ENCODE assay signal across 8 cellular contexts in genomic region chr16:1613728-1614225, GRCh38.
DNase-seq lines count a peak whose midpoint lies in the region; ATAC-seq and TF ChIP-seq lines count a peak whose summit lies in the region.

No MANE protein-coding gene starts in this region.

- H4K20me1 ChIP-seq in MM.1S (ENCODE audit: insufficient read depth, low read length): no peaks in the 10 kb centered on the region

- no peak for ATAC-seq in HG03571 (IDR thresholded peaks at IDR 0.05; ENCODE audit: unreplicated experiment)
- ATAC-seq in GM21529 (IDR thresholded peaks at IDR 0.05; ENCODE audit: unreplicated experiment): no peak

- no peak overlapping the region for H3K27ac ChIP-seq in MM.1S (ENCODE audit: low read length)

- H3K36me3 ChIP-seq in MM.1S (replicated peaks; ENCODE audit: insufficient read depth, low read length) (0 out of 2 replicates have a peak, but pooled peaks cover 5% of the 10 kb centered on the region), mucosa of stomach (ENCODE audit: control insufficient read depth, insufficient read depth, low read length) (no peaks in the 10 kb centered on the region)

- peak overlapping the region; percentile 76; the same call in 1 of the 2 replicates for H3K9ac ChIP-seq in MM.1S (ENCODE audit: low read length)
- H3K9ac ChIP-seq in mucosa of stomach (ENCODE audit: low read length): peak overlapping the region; percentile 75

- no peak overlapping the region for H2AFZ ChIP-seq in MM.1S (ENCODE audit: low read length)

- TF ChIP-seq CTCF in MM.1S (IDR thresholded peaks at IDR 0.05; ENCODE audit: low read length): no peak
- TF ChIP-seq CTCF in cardiac fibroblast (IDR thresholded peaks at IDR 0.05; ENCODE audit: low read depth, low read length): no peak

- peak overlapping the region; percentile 90 for H3K4me2 ChIP-seq in MM.1S (ENCODE audit: low read depth, low read length)

- H3K79me2 ChIP-seq in MM.1S (ENCODE audit: low read length): peaks cover 50% of the 10 kb centered on the region

- H3K4me1 ChIP-seq in MM.1S (ENCODE audit: low read length) (peaks cover 16% of the 10 kb centered on the region; the same call in 1 of the 2 replicates), mucosa of stomach (ENCODE audit: control insufficient read depth, insufficient read depth, low read length) (peaks cover 36% of the 10 kb centered on the region)

- H3K27me3 ChIP-seq in MM.1S (replicated peaks; ENCODE audit: insufficient read depth, low read length) (no peaks in the 10 kb centered on the region), mucosa of stomach (ENCODE audit: control insufficient read depth, insufficient read depth, low read length) (no peaks in the 10 kb centered on the region)

- peaks cover 19% of the 10 kb centered on the region for H3F3A ChIP-seq in MM.1S (ENCODE audit: insufficient read depth, low read length)

- DNase-seq in EH (ENCODE audit: low read depth) (peak; percentile 16), MM.1S (no peak), cardiac fibroblast (ENCODE audit: low read depth in 2 of 2) (peak in 1 of 2 donors; percentile 37), NOMO-1 treated with dmso at 0.1 percent for 144 hours (lab: John Stamatoyannopoulos, UW; ENCODE audit: unreplicated experiment) (no peak), GOT3 (lab: John Stamatoyannopoulos, UW) (no peak)

- no peaks in the 10 kb centered on the region for H3K9me3 ChIP-seq in MM.1S (replicated peaks; ENCODE audit: insufficient read depth, low read length)
- H3K9me3 ChIP-seq in mucosa of stomach (ENCODE audit: control insufficient read depth, low read length): no peaks in the 10 kb centered on the region

- no peaks in the 10 kb centered on the region for H3K9me2 ChIP-seq in MM.1S (replicated peaks; ENCODE audit: insufficient read depth, low read length)

- peak overlapping the region; percentile 91 for H3K4me3 ChIP-seq in MM.1S (ENCODE audit: low read length)
- peak overlapping the region; percentile 89 to 94 for H3K4me3 ChIP-seq in cardiac fibroblast (replicated peaks in 1 of 2; ENCODE audit: low read depth in 2 of 2, low read length in 2 of 2)
- no peak overlapping the region for H3K4me3 ChIP-seq in mucosa of stomach (ENCODE audit: low read length)
